Comparison of ENCODE assay signal across 7 cellular contexts in genomic region chr1:115510226-115510625, GRCh38.
A peak's percentile ranks its signal among the peaks of the same experiment; 100 is the strongest.
DNase-seq lines count a peak whose midpoint lies in the region; ATAC-seq and TF ChIP-seq lines count a peak whose summit lies in the region.
"Not testable (repeated sequence)": the region's sequence is repeated elsewhere in the genome, so short reads cannot be mapped to it uniquely, and the experiment has no call there.

No MANE protein-coding gene starts in this region.

- in situ Hi-C loops in GM23248 (cut with MboI); IMR-90 (cut with MboI; ENCODE audit: low sequenced_read_pairs): not testable (repeated sequence)

- not testable (repeated sequence) for H4K91ac ChIP-seq in IMR-90 (ENCODE audit: insufficient read depth, low read depth, low read length)

- DNase-seq in A172 (ENCODE audit: low spot score) (peak; percentile 55), GM23248 (peak; percentile 77), IMR-90 (peak; percentile 44), PC-9 (peak in 1 of 2 experiments; percentile 66), amniotic epithelial cell (ENCODE audit: low read depth) (peak; percentile 53), epithelial cell of prostate (ENCODE audit: low read depth, low spot score) (peak; percentile 70), foreskin keratinocyte (peak; percentile 56 to 76)

- intact Hi-C loops in IMR-90 (cut with micrococcal nuclease); PC-9 (cut with micrococcal nuclease; ENCODE audit: unreplicated experiment): not testable (repeated sequence)

- 35 to 36% methylated on average over 4 of the region's 4 CpGs for WGBS in GM23248 (ENCODE audit: low coverage in 1 of 2, low lambda C conversion rate in 2 of 2, missing lambda C conversion rate in 2 of 2), 2 experiments
- WGBS in IMR-90 (ENCODE audit: extremely low coverage in 2 of 2, insufficient read length in 1 of 2), 2 experiments, result 29% methylated on average over 3 of the region's 4 CpGs; no CpG with 5 or more reads in 1 of the 2 experiments

- CTCF ChIA-PET in IMR-90 (lab: Yijun Ruan, JAX); PC-9 (lab: Charles Lee): not testable (repeated sequence)

- not testable (repeated sequence) for H2BK120ac ChIP-seq in IMR-90 (ENCODE audit: low read depth, low read length)

- not testable (repeated sequence) for H3K14ac ChIP-seq in IMR-90 (replicated peaks; ENCODE audit: low read depth, low read length)

- dilution Hi-C loops in IMR-90 (cut with HindIII; ENCODE audit: low sequenced_read_pairs, unreplicated experiment), result not testable (repeated sequence)

- H3K4me3 ChIP-seq in GM23248; IMR-90 (ENCODE audit: insufficient read depth, low read depth, low read length); PC-9: not testable (repeated sequence)

- H3K27me3 ChIP-seq in GM23248 (replicated peaks; ENCODE audit: insufficient read depth); IMR-90 (ENCODE audit: control insufficient read depth, insufficient read depth, low read length); PC-9 (ENCODE audit: insufficient read depth, low read depth); foreskin keratinocyte: not testable (repeated sequence)

- not testable (repeated sequence) for H3K56ac ChIP-seq in IMR-90 (ENCODE audit: extremely low read depth, insufficient read depth, low read length)

- not testable (repeated sequence) for H3K9me2 ChIP-seq in GM23248 (ENCODE audit: insufficient read depth); PC-9 (ENCODE audit: insufficient read depth)

- H3K4me1 ChIP-seq in GM23248 (ENCODE audit: insufficient read depth) (peaks cover 46% of the 10 kb centered on the region), PC-9 (replicated peaks; ENCODE audit: insufficient read depth) (peaks cover 16% of the 10 kb centered on the region), foreskin keratinocyte (peaks cover 13% of the 10 kb centered on the region)
- H3K4me1 ChIP-seq in IMR-90 (ENCODE audit: control insufficient read depth, insufficient read depth, low read length), result not testable (repeated sequence)

- ATAC-seq in IMR-90 (ENCODE audit: low read depth), result not testable (repeated sequence)
- peak; percentile 58 for ATAC-seq in foreskin keratinocyte

- H3K4me2 ChIP-seq in GM23248 (ENCODE audit: unreplicated experiment) (peak overlapping the region; percentile 16), PC-9 (peak overlapping the region; percentile 18)
- not testable (repeated sequence) for H3K4me2 ChIP-seq in IMR-90 (ENCODE audit: low read depth, low read length)

- TF ChIP-seq RAD21 in IMR-90 (IDR thresholded peaks at IDR 0.05; ENCODE audit: low read length), result not testable (repeated sequence)

- not testable (repeated sequence) for H4K8ac ChIP-seq in IMR-90 (ENCODE audit: low read depth in 2 of 2, low read length in 2 of 2)

- H4K5ac ChIP-seq in IMR-90 (ENCODE audit: low read depth, low read length), result not testable (repeated sequence)

- not testable (repeated sequence) for H2AK9ac ChIP-seq in IMR-90 (replicated peaks; ENCODE audit: low read depth, low read length, poor library complexity)

- not testable (repeated sequence) for H3K79me1 ChIP-seq in IMR-90 (ENCODE audit: low read depth in 1 of 2, low read length in 2 of 2)

- H3K23ac ChIP-seq in IMR-90 (ENCODE audit: low read depth, low read length), result not testable (repeated sequence)

- not testable (repeated sequence) for H3K79me2 ChIP-seq in GM23248 (ENCODE audit: insufficient read depth); PC-9 (ENCODE audit: low read depth)

- H3K27ac ChIP-seq in GM23248 (peak overlapping the region; percentile 41), PC-9 (peak overlapping the region; percentile 55), epithelial cell of prostate (peak overlapping the region; percentile 8), foreskin keratinocyte (peak overlapping the region; percentile 29)
- H3K27ac ChIP-seq in IMR-90 (ENCODE audit: insufficient read depth, low read length), result not testable (repeated sequence)

- TF ChIP-seq CTCF in IMR-90 (conservative IDR thresholded peaks at IDR 0.05; ENCODE audit: low read depth, low read length); PC-9 (conservative IDR thresholded peaks at IDR 0.05); foreskin keratinocyte (conservative IDR thresholded peaks at IDR 0.05): not testable (repeated sequence)

- not testable (repeated sequence) for H3K4ac ChIP-seq in IMR-90 (ENCODE audit: low read depth, low read length)

- 0 out of 2 replicates have a peak overlapping the region, but pooled peaks have one; percentile 37 for H3K9ac ChIP-seq in GM23248
- H3K9ac ChIP-seq in IMR-90 (ENCODE audit: low read depth, low read length), result not testable (repeated sequence)

- not testable (repeated sequence) for TF ChIP-seq POLR2A in IMR-90 (IDR thresholded peaks at IDR 0.05; ENCODE audit: low read depth, low read length)

- not testable (repeated sequence) for H4K20me1 ChIP-seq in GM23248 (ENCODE audit: insufficient read depth); IMR-90 (ENCODE audit: insufficient read depth, low read length); PC-9 (ENCODE audit: insufficient read depth)

- H2BK15ac ChIP-seq in IMR-90 (ENCODE audit: low read depth, low read length), result not testable (repeated sequence)

- H2AFZ ChIP-seq in GM23248; IMR-90 (replicated peaks; ENCODE audit: low read length, poor library complexity); PC-9: not testable (repeated sequence)

- not testable (repeated sequence) for H3K18ac ChIP-seq in IMR-90 (ENCODE audit: low read depth, low read length)

- not testable (repeated sequence) for H3K9me1 ChIP-seq in IMR-90 (ENCODE audit: insufficient read depth, low read length)

- not testable (repeated sequence) for H2BK20ac ChIP-seq in IMR-90 (ENCODE audit: low read depth, low read length)

- not testable (repeated sequence) for H3K9me3 ChIP-seq in GM23248 (ENCODE audit: low read depth); IMR-90 (ENCODE audit: control insufficient read depth, insufficient read depth, low read length); PC-9 (ENCODE audit: insufficient read depth, low read depth)

- not testable (repeated sequence) for H3K36me3 ChIP-seq in GM23248 (ENCODE audit: low read depth); IMR-90 (ENCODE audit: control insufficient read depth, insufficient read depth, low read length); PC-9 (ENCODE audit: low read depth)

- not testable (repeated sequence) for H2BK5ac ChIP-seq in IMR-90 (ENCODE audit: low read depth, low read length, poor library complexity, severe bottlenecking)

- H3F3A ChIP-seq in GM23248 (ENCODE audit: insufficient read depth), result peaks cover 16% of the 10 kb centered on the region; the same call in 1 of the 2 replicates
- not testable (repeated sequence) for H3F3A ChIP-seq in PC-9 (ENCODE audit: insufficient read depth, low read depth)

- BruUV-seq in IMR-90 (replicated peaks; lab: Mats Ljungman, UMichigan); PC-9 (replicated peaks; lab: Mats Ljungman, UMichigan): not testable (repeated sequence)

- H2AK5ac ChIP-seq in IMR-90 (ENCODE audit: low read depth, low read length), result not testable (repeated sequence)

- POLR2A ChIA-PET in IMR-90 (lab: Charles Lee; ENCODE audit: unreplicated experiment); PC-9 (lab: Charles Lee; ENCODE audit: unreplicated experiment): not testable (repeated sequence)
